In the genomic region with DNA sequence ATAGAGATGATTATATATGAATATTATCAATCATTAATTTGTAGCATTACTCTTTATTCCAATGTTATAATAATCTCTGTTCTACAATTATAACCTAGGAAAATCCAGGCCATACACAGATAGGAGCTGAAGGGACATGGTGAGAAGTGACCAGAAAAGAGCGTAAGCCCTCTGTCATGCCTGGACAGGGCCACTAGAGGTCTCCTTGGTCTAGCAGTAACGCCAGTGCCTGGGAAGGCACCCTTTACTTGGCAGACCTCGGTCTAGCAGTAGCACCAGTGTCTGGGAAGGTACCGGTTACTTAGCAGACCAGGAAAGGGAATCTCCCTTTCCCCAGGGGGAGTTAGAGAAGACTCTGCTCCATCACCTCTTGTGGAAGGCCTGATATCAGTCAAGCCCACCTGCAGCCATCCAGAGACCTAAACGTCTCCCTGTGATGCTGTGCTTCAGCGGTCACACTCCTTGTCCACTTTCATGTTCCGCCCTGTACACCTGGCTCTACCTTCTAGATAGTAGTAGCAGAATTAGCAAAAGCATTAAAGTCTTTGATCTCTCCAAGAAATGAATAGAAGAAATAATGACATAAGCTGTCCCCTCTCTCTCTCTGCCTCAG, we compare ENCODE assay signal across 9 cellular contexts.
DNase-seq lines count a peak whose midpoint lies in the region; ATAC-seq, FAIRE-seq and TF ChIP-seq lines count a peak whose summit lies in the region.
"Had no signal": no experiment of that assay in that cellular context is flagged by ENCODE, and none has a peak within 500 bp of the region (broad histone marks: within the 10 kb centered on the region; RNA-seq: fewer than 3 reads in every experiment).

No MANE protein-coding gene starts in this region.

- ATAC-seq in GM21367 (IDR thresholded peaks at IDR 0.05; ENCODE audit: unreplicated experiment) (peak; percentile 99), HG03442 (IDR thresholded peaks at IDR 0.05; ENCODE audit: unreplicated experiment) (peak; percentile 99), esophagus mucosa (peak; percentile 51)

- peaks cover 9% of the 10 kb centered on the region for H3K4me1 Mint-ChIP-seq in progenitor cell of endocrine pancreas (ENCODE audit: low read depth)
- H3K4me1 Mint-ChIP-seq: B cell had no signal

- no peaks in the 10 kb centered on the region for H3K36me3 Mint-ChIP-seq in progenitor cell of endocrine pancreas (ENCODE audit: insufficient read depth)

- TF ChIP-seq CTCF in progenitor cell of endocrine pancreas (IDR thresholded peaks at IDR 0.05; ENCODE audit: unreplicated experiment), result peak; percentile 79

- H3K27me3 Mint-ChIP-seq in progenitor cell of endocrine pancreas, result no peaks in the 10 kb centered on the region
- H3K27me3 Mint-ChIP-seq: B cell had no signal

- FAIRE-seq in frontal cortex (lab: Jason Lieb, UNC), result no peak

- H3K27ac Mint-ChIP-seq in progenitor cell of endocrine pancreas, result no peak overlapping the region
- H3K27ac Mint-ChIP-seq: B cell had no signal

- H3K4me3 Mint-ChIP-seq in progenitor cell of endocrine pancreas (ENCODE audit: low read depth), result no peak overlapping the region
- H3K4me3 Mint-ChIP-seq: B cell had no signal

- DNase-seq in NCI-H1105 treated with DMSO at 0.1 percent for 48 hours (lab: John Stamatoyannopoulos, UW) (peak; percentile 2), NCI-H1105 (lab: John Stamatoyannopoulos, UW) (no peak), SHP77 (lab: John Stamatoyannopoulos, UW) (peak; percentile 49 to 59), progenitor cell of endocrine pancreas (ENCODE audit: low spot score, unreplicated experiment) (peak; percentile 50), frontal cortex (ENCODE audit: low spot score in 2 of 2) (no peak)

- H3K9me3 Mint-ChIP-seq in progenitor cell of endocrine pancreas (ENCODE audit: low read depth), result peaks cover 2% of the 10 kb centered on the region

Comparison
In these comparisons a context has a peak if more than half of its experiments do, and no peak if none do; other contexts are left out.
1. DNase-seq: peak in NCI-H1105 treated with DMSO at 0.1 percent for 48 hours (single experiment), SHP77 (2 of 2) and progenitor cell of endocrine pancreas (single experiment); none in NCI-H1105 (single experiment) and frontal cortex (0 of 2).
2. Peak in every context shown above with its lines, with median percentiles within 50 percentile points of each other: ATAC-seq.